19 cellular contexts compared by ENCODE assay signal in genomic region chr1:221397141-221397540, GRCh38.
"Had no signal": no experiment of that assay in that cellular context is flagged by ENCODE, and none has a peak within 500 bp of the region (broad histone marks: within the 10 kb centered on the region; RNA-seq: fewer than 3 reads in every experiment).

No MANE protein-coding gene starts in this region.

- H3K27ac Mint-ChIP-seq: naive thymus-derived CD4-positive, alpha-beta T cell; nephron progenitor cell; stimulated activated naive B cell treated with anti-CD40 and anti-IgM and Interleukin-4, amounts not matched to agents 10 μg/mL and 1 μg/mL and 100 μg/mL, for 72 hours; stimulated activated naive CD8-positive, alpha-beta T cell treated with anti-CD3 and anti-CD28 coated beads, Interleukin-15, amount 100 ng/mL, for 72 hours had no signal

- H3K4me3 ChIP-seq: coronary artery, gastrocnemius medialis, lung, right atrium auricular region, sigmoid colon, skin epidermis, testis, tibial nerve had no signal

- ATAC-seq: esophagus mucosa; gastrocnemius medialis; left cardiac atrium; left ventricle myocardium superior; naive thymus-derived CD4-positive, alpha-beta T cell; stimulated activated naive B cell treated with anti-CD40 and anti-IgM and Interleukin-4, amounts not matched to agents 10 μg/mL and 1 μg/mL and 100 μg/mL, for 72 hours had no signal

- H3K36me3 ChIP-seq: gastrocnemius medialis, right atrium auricular region, sigmoid colon, tibial nerve had no signal

- H3K4me1 Mint-ChIP-seq: naive thymus-derived CD4-positive, alpha-beta T cell; stimulated activated naive B cell treated with anti-CD40 and anti-IgM and Interleukin-4, amounts not matched to agents 10 μg/mL and 1 μg/mL and 100 μg/mL, for 72 hours; stimulated activated naive CD8-positive, alpha-beta T cell treated with anti-CD3 and anti-CD28 coated beads, Interleukin-15, amount 100 ng/mL, for 72 hours had no signal

- H3K4me1 ChIP-seq: parathyroid adenoma, right atrium auricular region, sigmoid colon, testis, tibial nerve had no signal

- H3K9me3 ChIP-seq: gastrocnemius medialis, sigmoid colon, testis had no signal

- H3K9ac ChIP-seq: parathyroid adenoma had no signal

- H3K36me3 Mint-ChIP-seq: stimulated activated naive B cell treated with anti-CD40 and anti-IgM and Interleukin-4, amounts not matched to agents 10 μg/mL and 1 μg/mL and 100 μg/mL, for 72 hours had no signal

- H3K4me3 Mint-ChIP-seq: naive thymus-derived CD4-positive, alpha-beta T cell; nephron progenitor cell; stimulated activated naive B cell treated with anti-CD40 and anti-IgM and Interleukin-4, amounts not matched to agents 10 μg/mL and 1 μg/mL and 100 μg/mL, for 72 hours; stimulated activated naive CD8-positive, alpha-beta T cell treated with anti-CD3 and anti-CD28 coated beads, Interleukin-15, amount 100 ng/mL, for 72 hours had no signal

- H3K27me3 ChIP-seq: gastrocnemius medialis, right atrium auricular region, sigmoid colon, testis, tibial nerve had no signal

- DNase-seq: effector CD4-positive, alpha-beta T cell; gastrocnemius medialis; left cardiac atrium; left ventricle myocardium superior; naive thymus-derived CD4-positive, alpha-beta T cell; nephron progenitor cell; sigmoid colon; stimulated activated CD4-positive, alpha-beta T cell treated with anti-CD3 and anti-CD28 coated beads, Interleukin-2, amount 100 ng/mL, for 24 hours; stimulated activated CD4-positive, alpha-beta T cell treated with anti-CD3 and anti-CD28 coated beads, Interleukin-4, amount 100 ng/mL, for 4 hours; stimulated activated naive B cell treated with anti-CD40 and anti-IgM and Interleukin-4, amounts not matched to agents 10 μg/mL and 1 μg/mL and 100 μg/mL, for 72 hours; stimulated activated naive CD8-positive, alpha-beta T cell treated with anti-CD3 and anti-CD28 coated beads, Interleukin-15, amount 100 ng/mL, for 72 hours; testis had no signal

- H3K27ac ChIP-seq: coronary artery, gastrocnemius medialis, parathyroid adenoma, right atrium auricular region, sigmoid colon, skin epidermis, testis, tibial nerve had no signal
